28 cellular contexts compared by ENCODE assay signal in genomic region chr7:48455363-48455762, GRCh38.
"Had no signal": no experiment of that assay in that cellular context is flagged by ENCODE, and none has a peak within 500 bp of the region (broad histone marks: within the 10 kb centered on the region; RNA-seq: fewer than 3 reads in every experiment).

No MANE protein-coding gene starts in this region.

- H3K9me3 ChIP-seq: gastrocnemius medialis, heart left ventricle, psoas muscle, sigmoid colon, thoracic aorta, upper lobe of left lung, vagina had no signal

- H3K27me3 Mint-ChIP-seq: effector memory CD8-positive, alpha-beta T cell; memory B cell; naive B cell; natural killer cell treated with Interleukin-12 subunit alpha and Interleukin-12 subunit beta and Interleukin-15 and Interleukin-18, amount 100 ng/mL, for 72 hours had no signal

- H3K79me2 ChIP-seq: hepatocyte had no signal

- H3K4me1 ChIP-seq: gastrocnemius medialis, heart left ventricle, neural progenitor cell, psoas muscle, sigmoid colon, tibial nerve, upper lobe of left lung, vagina had no signal

- H3K9me3 Mint-ChIP-seq: effector memory CD8-positive, alpha-beta T cell; memory B cell; naive B cell; neural progenitor cell; stimulated activated effector memory CD8-positive, alpha-beta T cell treated with anti-CD3 and anti-CD28 coated beads, Interleukin-12 subunit alpha, Interleukin-12 subunit beta, amount 100 ng/mL, for 72 hours had no signal

- H3K36me3 Mint-ChIP-seq: memory B cell; naive B cell; natural killer cell treated with Interleukin-12 subunit alpha and Interleukin-12 subunit beta and Interleukin-15 and Interleukin-18, amount 100 ng/mL, for 72 hours; neural progenitor cell; stimulated activated effector memory CD8-positive, alpha-beta T cell treated with anti-CD3 and anti-CD28 coated beads, Interleukin-12 subunit alpha, Interleukin-12 subunit beta, amount 100 ng/mL, for 72 hours had no signal

- H3K9ac ChIP-seq: neural progenitor cell had no signal

- ATAC-seq: effector memory CD8-positive, alpha-beta T cell; esophagus mucosa; gastrocnemius medialis; left cardiac atrium; psoas muscle; stimulated activated naive CD8-positive, alpha-beta T cell treated with anti-CD3 and anti-CD28 coated beads, Interleukin-15, Interleukin-2, amounts not matched to agents 100 U/mL and 50 U/mL, for 24 hours had no signal

- H2AFZ ChIP-seq: hepatocyte, neural progenitor cell had no signal

- DNase-seq: cerebellar nuclear complex; cortex of kidney; effector memory CD8-positive, alpha-beta T cell; foreskin fibroblast; gastrocnemius medialis; left cardiac atrium; naive B cell; nucleus accumbens; sigmoid colon; stimulated activated CD4-positive, alpha-beta T cell treated with anti-CD3 and anti-CD28 coated beads, Interleukin-2, amount 100 ng/mL, for 24 hours; stimulated activated CD4-positive, alpha-beta T cell treated with anti-CD3 and anti-CD28 coated beads, Interleukin-4, amount 100 ng/mL, for 24 hours; stimulated activated naive CD8-positive, alpha-beta T cell treated with anti-CD3 and anti-CD28 coated beads, Interleukin-15, Interleukin-2, amounts not matched to agents 100 U/mL and 50 U/mL, for 24 hours; substantia nigra had no signal

- H3K36me3 ChIP-seq: gastrocnemius medialis, heart left ventricle, neural progenitor cell, sigmoid colon, thoracic aorta, tibial nerve, upper lobe of left lung, vagina had no signal

- H3K27me3 ChIP-seq: gastrocnemius medialis, heart left ventricle, hepatocyte, neural progenitor cell, sigmoid colon, tibial nerve, upper lobe of left lung, vagina had no signal

- FAIRE-seq: islet of Langerhans had no signal

- H3K4me3 ChIP-seq: gastrocnemius medialis, heart left ventricle, hepatocyte, lung, neural progenitor cell, psoas muscle, sigmoid colon, thoracic aorta, tibial nerve, upper lobe of left lung, vagina had no signal

- H3K4me1 Mint-ChIP-seq: memory B cell; naive B cell; stimulated activated effector memory CD8-positive, alpha-beta T cell treated with anti-CD3 and anti-CD28 coated beads, Interleukin-12 subunit alpha, Interleukin-12 subunit beta, amount 100 ng/mL, for 72 hours had no signal

- H3K4me2 ChIP-seq: hepatocyte, neural progenitor cell had no signal

- H3K4me3 Mint-ChIP-seq: effector memory CD8-positive, alpha-beta T cell; memory B cell; naive B cell; natural killer cell treated with Interleukin-12 subunit alpha and Interleukin-12 subunit beta and Interleukin-15 and Interleukin-18, amount 100 ng/mL, for 72 hours; neural progenitor cell; stimulated activated effector memory CD8-positive, alpha-beta T cell treated with anti-CD3 and anti-CD28 coated beads, Interleukin-12 subunit alpha, Interleukin-12 subunit beta, amount 100 ng/mL, for 72 hours had no signal

- H3K27ac Mint-ChIP-seq: effector memory CD8-positive, alpha-beta T cell; memory B cell; naive B cell; natural killer cell treated with Interleukin-12 subunit alpha and Interleukin-12 subunit beta and Interleukin-15 and Interleukin-18, amount 100 ng/mL, for 72 hours; neural progenitor cell; stimulated activated effector memory CD8-positive, alpha-beta T cell treated with anti-CD3 and anti-CD28 coated beads, Interleukin-12 subunit alpha, Interleukin-12 subunit beta, amount 100 ng/mL, for 72 hours had no signal

- H3K27ac ChIP-seq: epithelial cell of prostate, gastrocnemius medialis, heart left ventricle, hepatocyte, neural progenitor cell, psoas muscle, sigmoid colon, thoracic aorta, tibial nerve, upper lobe of left lung, vagina had no signal
